In the genomic region with DNA sequence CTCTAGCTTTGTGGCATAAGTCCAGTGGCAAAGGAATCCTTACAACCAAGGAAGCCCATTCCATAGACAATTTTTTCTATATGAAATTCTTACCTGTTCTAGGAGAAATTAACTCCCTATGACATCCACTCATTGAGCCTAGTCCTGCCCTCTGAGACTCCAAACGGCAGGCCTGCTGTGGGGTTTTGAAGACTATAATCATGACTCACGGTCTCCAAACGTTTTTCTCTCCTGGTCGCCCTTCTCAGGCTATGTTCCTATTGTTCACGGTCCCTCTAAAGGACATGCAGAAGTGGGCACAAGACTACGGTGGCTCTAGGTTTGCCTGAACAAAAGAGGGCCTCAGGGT, we compare ENCODE assay signal across 8 cellular contexts. TPM values are rescaled to one million over a fixed set of nuclear protein-coding genes. Genes with fewer than 3 reads are reported as not detected.
DNase-seq lines count a peak whose midpoint lies in the region; ATAC-seq lines count a peak whose summit lies in the region.

No MANE protein-coding gene starts in this region.

- peak overlapping the region; percentile 95 for H3K27ac Mint-ChIP-seq in T-helper 2 cell treated with Interferon-gamma antibody and Interleukin-4, amounts not matched to agents 5 μg/mL and 100 μg/mL, for 36 hours
- peak overlapping the region; percentile 93 for H3K27ac Mint-ChIP-seq in activated CD4-positive, alpha-beta memory T cell treated with anti-CD3 and anti-CD28 coated beads for 36 hours

- peaks cover 42% of the 10 kb centered on the region for H3K36me3 Mint-ChIP-seq in T-helper 2 cell treated with Interferon-gamma antibody and Interleukin-4, amounts not matched to agents 5 μg/mL and 100 μg/mL, for 36 hours (ENCODE audit: low read depth)
- H3K36me3 Mint-ChIP-seq in activated CD4-positive, alpha-beta memory T cell treated with anti-CD3 and anti-CD28 coated beads for 36 hours: peaks cover 36% of the 10 kb centered on the region

- no peaks in the 10 kb centered on the region for H3K4me1 ChIP-seq in iPS-15b (ENCODE audit: control insufficient read depth, insufficient read depth, low read length)
- H3K4me1 ChIP-seq in subcutaneous abdominal adipose tissue (ENCODE audit: control insufficient read depth in 5 of 5, insufficient read depth in 5 of 5, low read length in 5 of 5): peaks cover 5 to 29% (median 23%) of the 10 kb centered on the region in 5 donors

- H3K4me1 Mint-ChIP-seq in T-helper 2 cell treated with Interferon-gamma antibody and Interleukin-4, amounts not matched to agents 5 μg/mL and 100 μg/mL, for 36 hours (ENCODE audit: low read depth): peaks cover 30% of the 10 kb centered on the region
- peaks cover 38% of the 10 kb centered on the region for H3K4me1 Mint-ChIP-seq in activated CD4-positive, alpha-beta memory T cell treated with anti-CD3 and anti-CD28 coated beads for 36 hours (ENCODE audit: low read depth)

- no peak for DNase-seq in T-helper 2 cell treated with Interferon-gamma antibody and Interleukin-4, amounts not matched to agents 5 μg/mL and 100 μg/mL, for 36 hours (ENCODE audit: low spot score)
- no peak for DNase-seq in T-helper 2 cell
- peak; percentile 23 for DNase-seq in activated CD4-positive, alpha-beta memory T cell treated with anti-CD3 and anti-CD28 coated beads for 36 hours
- DNase-seq in NK-92 (lab: John Stamatoyannopoulos, UW; ENCODE audit: unreplicated experiment): no peak

- ATAC-seq in HG02970 (IDR thresholded peaks at IDR 0.05; ENCODE audit: low FRiP score, unreplicated experiment) (no peak), HG03442 (IDR thresholded peaks at IDR 0.05; ENCODE audit: unreplicated experiment) (no peak)

- peaks cover 25% of the 10 kb centered on the region for H3K36me3 ChIP-seq in iPS-15b (ENCODE audit: control insufficient read depth, insufficient read depth, low read length)
- peaks cover 35 to 43% (median 39%) of the 10 kb centered on the region in 5 donors for H3K36me3 ChIP-seq in subcutaneous abdominal adipose tissue (ENCODE audit: control insufficient read depth in 5 of 5, insufficient read depth in 5 of 5, low read length in 5 of 5)

- H3K27me3 ChIP-seq in iPS-15b (ENCODE audit: control insufficient read depth, insufficient read depth, low read length) (no peaks in the 10 kb centered on the region), subcutaneous abdominal adipose tissue (ENCODE audit: control insufficient read depth in 5 of 5, insufficient read depth in 4 of 5, low read length in 5 of 5) (peaks cover 0 to 2% (median 0%) of the 10 kb centered on the region in 5 donors)

- H3K9me3 ChIP-seq in iPS-15b (ENCODE audit: control insufficient read depth, insufficient read depth, low read length) (no peaks in the 10 kb centered on the region), subcutaneous abdominal adipose tissue (ENCODE audit: control insufficient read depth in 5 of 5, low read length in 5 of 5) (no peaks in the 10 kb centered on the region)

- CTCF ChIA-PET in activated CD4-positive, alpha-beta memory T cell treated with anti-CD3 and anti-CD28 coated beads for 36 hours (lab: Charles Lee): interaction anchor here (1.1 kb wide), 1 partner anchor 10 kb away, joined by 3 read pairs; no protein-coding TSS in a partner anchor

- POLR2A ChIA-PET in activated CD4-positive, alpha-beta memory T cell treated with anti-CD3 and anti-CD28 coated beads for 36 hours (lab: Charles Lee): interaction anchor here (0.8 to 3.3 kb wide), 9 partner anchors 14 to 585 kb away, joined by 3 to 28 read pairs (median 3); a partner anchor contains a TSS

- H3K27me3 Mint-ChIP-seq in T-helper 2 cell treated with Interferon-gamma antibody and Interleukin-4, amounts not matched to agents 5 μg/mL and 100 μg/mL, for 36 hours (ENCODE audit: low read depth): no peaks in the 10 kb centered on the region
- H3K27me3 Mint-ChIP-seq in activated CD4-positive, alpha-beta memory T cell treated with anti-CD3 and anti-CD28 coated beads for 36 hours: no peaks in the 10 kb centered on the region

- intact Hi-C loops in activated CD4-positive, alpha-beta memory T cell treated with anti-CD3 and anti-CD28 coated beads for 36 hours (cut with micrococcal nuclease): loop anchor here (10.0 kb wide), 1 partner anchor 51 kb away; no protein-coding TSS in a partner anchor

- H3K4me3 Mint-ChIP-seq in T-helper 2 cell treated with Interferon-gamma antibody and Interleukin-4, amounts not matched to agents 5 μg/mL and 100 μg/mL, for 36 hours: peak overlapping the region; percentile 98
- H3K4me3 Mint-ChIP-seq in activated CD4-positive, alpha-beta memory T cell treated with anti-CD3 and anti-CD28 coated beads for 36 hours: peak overlapping the region; percentile 98

- peak overlapping the region; percentile 60 for H3K27ac ChIP-seq in subcutaneous abdominal adipose tissue (ENCODE audit: low read depth, low read length)

- H3K9ac ChIP-seq in iPS-15b (ENCODE audit: low read depth, low read length) (peak overlapping the region; percentile 90), subcutaneous abdominal adipose tissue (ENCODE audit: low read length in 5 of 5) (peak overlapping the region; percentile 77 to 94 (median 81))

- H3K9me3 Mint-ChIP-seq in T-helper 2 cell treated with Interferon-gamma antibody and Interleukin-4, amounts not matched to agents 5 μg/mL and 100 μg/mL, for 36 hours: no peaks in the 10 kb centered on the region
- H3K9me3 Mint-ChIP-seq in activated CD4-positive, alpha-beta memory T cell treated with anti-CD3 and anti-CD28 coated beads for 36 hours: no peaks in the 10 kb centered on the region

- peak overlapping the region; percentile 97 for H3K4me3 ChIP-seq in iPS-15b (ENCODE audit: low read depth, low read length)
- H3K4me3 ChIP-seq in subcutaneous abdominal adipose tissue (ENCODE audit: low read depth in 1 of 5, low read length in 5 of 5): peak overlapping the region; percentile 93 to 99 (median 94)

RNA-seq across cellular contexts. Expression of a gene that starts 0.6 kb away (rescaled TPM):
- 10 to 100 TPM; 97.5 to 97.9 TPM for total RNA-seq in activated CD4-positive, alpha-beta memory T cell treated with anti-CD3 and anti-CD28 coated beads for 36 hours

RNA-seq across cellular contexts. Expression of a gene that starts 16.3 kb away (rescaled TPM):
- 10 to 100 TPM; 13.8 to 17.2 TPM for total RNA-seq in activated CD4-positive, alpha-beta memory T cell treated with anti-CD3 and anti-CD28 coated beads for 36 hours

RNA-seq across cellular contexts. Expression of a gene that starts 30.7 kb away (rescaled TPM):
- total RNA-seq in activated CD4-positive, alpha-beta memory T cell treated with anti-CD3 and anti-CD28 coated beads for 36 hours: 10 to 100 TPM in 1 of 2 experiments, 1 to 10 TPM in 1; 8.7 to 11.5 TPM
